Comparison of ENCODE assay signal across 13 cellular contexts in genomic region chr12:107461222-107461980, GRCh38.
A peak's percentile ranks its signal among the peaks of the same experiment; 100 is the strongest.
DNase-seq lines count a peak whose midpoint lies in the region; ATAC-seq, FAIRE-seq and TF ChIP-seq lines count a peak whose summit lies in the region.
"Had no signal": no experiment of that assay in that cellular context is flagged by ENCODE, and none has a peak within 500 bp of the region (broad histone marks: within the 10 kb centered on the region; RNA-seq: fewer than 3 reads in every experiment).

No MANE protein-coding gene starts in this region.

- H3K9me3 ChIP-seq in fibroblast of lung (ENCODE audit: control insufficient read depth, insufficient read depth, low read depth, low read length) (no peaks in the 10 kb centered on the region), thyroid gland (no peaks in the 10 kb centered on the region)
- H3K9me3 ChIP-seq: right lobe of liver had no signal

- TF ChIP-seq POLR2A in thyroid gland (IDR thresholded peaks at IDR 0.05), result no peak

- intact Hi-C loops in thyroid gland (cut with DNase I), result no loop called here

- peak overlapping the region; percentile 68 for H3K27ac ChIP-seq in fibroblast of lung (ENCODE audit: insufficient read depth, low read length)
- peak overlapping the region; percentile 43 to 80 (median 56) for H3K27ac ChIP-seq in thyroid gland
- H3K27ac ChIP-seq: right lobe of liver had no signal

- H3K27me3 Mint-ChIP-seq in stimulated activated naive CD8-positive, alpha-beta T cell treated with anti-CD3 and anti-CD28 coated beads, Interleukin-15, amount 100 ng/mL, for 72 hours, result no peaks in the 10 kb centered on the region
- H3K27me3 Mint-ChIP-seq: brain had no signal

- H3K27me3 ChIP-seq in fibroblast of lung (ENCODE audit: control insufficient read depth, insufficient read depth, low read length) (no peaks in the 10 kb centered on the region), thyroid gland (no peaks in the 10 kb centered on the region)
- H3K27me3 ChIP-seq: right lobe of liver had no signal

- H3K4me3 Mint-ChIP-seq in stimulated activated naive CD8-positive, alpha-beta T cell treated with anti-CD3 and anti-CD28 coated beads, Interleukin-15, amount 100 ng/mL, for 72 hours, result no peak overlapping the region
- H3K4me3 Mint-ChIP-seq: brain, memory B cell had no signal

- peaks cover 3% of the 10 kb centered on the region for H3K4me1 ChIP-seq in fibroblast of lung (ENCODE audit: control insufficient read depth, extremely low read depth, insufficient read depth, low read length)
- H3K4me1 ChIP-seq in thyroid gland, result peaks cover 24 to 51% of the 10 kb centered on the region in 2 donors

- H3K4me3 ChIP-seq in fibroblast of lung (replicated peaks in 1 of 4; ENCODE audit: control extremely low read depth in 1 of 4, insufficient read depth in 1 of 4, low read depth in 3 of 4, low read length in 4 of 4) (peak overlapping the region in 2 of 4 experiments; percentile 12 to 27), thyroid gland (replicated peaks in 1 of 3) (no peak overlapping the region)
- H3K4me3 ChIP-seq: right lobe of liver had no signal

- WGBS in thyroid gland, 2 donors, result 57 to 63% methylated on average over 6 of the region's 6 CpGs

- no peaks in the 10 kb centered on the region for H3K9me3 Mint-ChIP-seq in stimulated activated naive CD8-positive, alpha-beta T cell treated with anti-CD3 and anti-CD28 coated beads, Interleukin-15, amount 100 ng/mL, for 72 hours
- H3K9me3 Mint-ChIP-seq: brain had no signal

- no peak overlapping the region for H3K9ac ChIP-seq in fibroblast of lung (ENCODE audit: insufficient read depth, low read length)

- H3K4me2 ChIP-seq in fibroblast of lung (ENCODE audit: extremely low read depth, insufficient read depth, low read length), result peak overlapping the region; percentile 82

- no peak overlapping the region for H3K27ac Mint-ChIP-seq in stimulated activated naive CD8-positive, alpha-beta T cell treated with anti-CD3 and anti-CD28 coated beads, Interleukin-15, amount 100 ng/mL, for 72 hours
- H3K27ac Mint-ChIP-seq: brain, memory B cell had no signal

- H3K36me3 ChIP-seq in fibroblast of lung (ENCODE audit: control insufficient read depth, insufficient read depth, low read length), result no peaks in the 10 kb centered on the region
- H3K36me3 ChIP-seq in thyroid gland, result no peaks in the 10 kb centered on the region
- H3K36me3 ChIP-seq: right lobe of liver had no signal

- no peak for TF ChIP-seq CTCF in fibroblast of lung (conservative IDR thresholded peaks at IDR 0.05 in 1 of 2, IDR thresholded peaks at IDR 0.05 in 1 of 2; ENCODE audit: low read depth in 1 of 2, low read length in 2 of 2)
- no peak for TF ChIP-seq CTCF in thyroid gland (IDR thresholded peaks at IDR 0.05)
- TF ChIP-seq CTCF in GM20000 (IDR thresholded peaks at IDR 0.05; ENCODE audit: extremely low read depth, missing control alignments), result no peak

- H3K4me1 Mint-ChIP-seq in stimulated activated naive CD8-positive, alpha-beta T cell treated with anti-CD3 and anti-CD28 coated beads, Interleukin-15, amount 100 ng/mL, for 72 hours, result peaks cover 20% of the 10 kb centered on the region
- H3K4me1 Mint-ChIP-seq: memory B cell had no signal

- H4K20me1 ChIP-seq in fibroblast of lung (ENCODE audit: control insufficient read depth, extremely low read depth, insufficient read depth, low read length), result no peaks in the 10 kb centered on the region

- FAIRE-seq in RCC 7860 (lab: Jason Lieb, UNC), result peak; percentile 79

- ATAC-seq in stimulated activated naive CD8-positive, alpha-beta T cell treated with anti-CD3 and anti-CD28 coated beads, Interleukin-15, amount 100 ng/mL, for 72 hours, result peak; percentile 41
- ATAC-seq in stimulated activated naive CD8-positive, alpha-beta T cell treated with anti-CD3 and anti-CD28 coated beads, Interleukin-15, Interleukin-2, amounts not matched to agents 100 U/mL and 50 U/mL, for 24 hours, result no peak
- no peak for ATAC-seq in GM18870 (IDR thresholded peaks at IDR 0.05; ENCODE audit: unreplicated experiment)
- no peak for ATAC-seq in HG02763 (IDR thresholded peaks at IDR 0.05; ENCODE audit: unreplicated experiment)
- ATAC-seq: right lobe of liver had no signal

- peak overlapping the region; percentile 84 for H2AFZ ChIP-seq in fibroblast of lung (ENCODE audit: low read length)

- H3K79me2 ChIP-seq in fibroblast of lung (ENCODE audit: control insufficient read depth, insufficient read depth, low read length), result no peaks in the 10 kb centered on the region

- DNase-seq in stimulated activated naive CD8-positive, alpha-beta T cell treated with anti-CD3 and anti-CD28 coated beads, Interleukin-15, amount 100 ng/mL, for 72 hours, result no peak
- DNase-seq in stimulated activated naive CD8-positive, alpha-beta T cell treated with anti-CD3 and anti-CD28 coated beads, Interleukin-15, Interleukin-2, amounts not matched to agents 100 U/mL and 50 U/mL, for 24 hours, result no peak
- DNase-seq in RCC 7860 (ENCODE audit: low spot score) (peak; percentile 81), fibroblast of lung (ENCODE audit: low read depth in 2 of 2) (peak; percentile 56 to 91), thyroid gland (peak; percentile 71 to 81), GM20000 (ENCODE audit: low spot score) (no peak)
- DNase-seq: foreskin melanocyte, right lobe of liver, SHP77 treated with DMSO at 0.1 percent for 48 hours had no signal

Comparison
In these comparisons a context has a peak if more than half of its experiments do, and no peak if none do; other contexts are left out.
1. DNase-seq: peak in RCC 7860 (single experiment), fibroblast of lung (2 of 2) and thyroid gland (2 of 2); none in stimulated activated naive CD8-positive, alpha-beta T cell treated with anti-CD3 and anti-CD28 coated beads, Interleukin-15, amount 100 ng/mL, for 72 hours (0 of 2), stimulated activated naive CD8-positive, alpha-beta T cell treated with anti-CD3 and anti-CD28 coated beads, Interleukin-15, Interleukin-2, amounts not matched to agents 100 U/mL and 50 U/mL, for 24 hours (single experiment) and GM20000 (single experiment).